2 cellular contexts compared by ENCODE assay signal in the genomic region with DNA sequence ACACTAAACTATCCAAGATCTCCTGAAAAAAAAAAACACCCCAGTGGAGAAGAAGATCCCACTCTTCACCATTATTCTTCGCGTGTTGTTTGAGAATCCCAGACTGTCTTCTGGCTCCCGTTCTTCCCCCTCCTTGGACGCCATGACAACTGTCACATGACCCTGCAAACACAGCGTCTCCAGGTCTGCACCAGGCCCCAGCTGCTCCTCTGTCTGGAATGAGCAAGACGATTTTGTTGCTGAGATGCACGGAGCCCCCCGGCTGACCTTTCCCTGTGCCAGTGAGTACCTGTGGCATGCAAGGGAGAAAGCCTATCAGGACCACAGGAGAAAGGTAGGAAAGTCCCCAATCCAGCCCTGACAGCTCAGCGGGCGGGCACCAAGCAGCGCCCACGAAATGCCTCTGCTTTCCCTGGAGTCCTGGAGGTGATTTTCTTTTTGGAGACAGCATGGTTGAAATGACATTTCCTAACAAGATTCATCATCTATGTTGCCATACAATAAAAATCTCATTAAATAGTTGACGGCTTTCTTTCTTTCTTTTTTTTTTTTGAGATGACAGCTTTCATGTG.
TF ChIP-seq lines count a peak whose summit lies in the region.

TSS of gene CFAP97D2 (plus strand) at position 171 of the 572 bp plus-strand sequence. CDS start at position 245, 74 bp downstream.

TF ChIP-seq in Ishikawa, 13 proteins besides CTCF, POLR2A, EP300 and RAD21:
- TF ChIP-seq USF1 (IDR thresholded peaks at IDR 0.05) (peak; percentile 52; the same call in 1 of the 2 replicates), CREB1 (IDR thresholded peaks at IDR 0.05; ENCODE audit: low read depth) (no peak), MAX (IDR thresholded peaks at IDR 0.05) (no peak), TCF12 (IDR thresholded peaks at IDR 0.05; ENCODE audit: low read depth) (no peak)

TF ChIP-seq in K562, 482 proteins besides CTCF, POLR2A, EP300 and RAD21:
- no peak for TF ChIP-seq ZNF766 (CRISPR knock-in tag; conservative IDR thresholded peaks at IDR 0.05)
- no peak for TF ChIP-seq EHMT2 (IDR thresholded peaks at IDR 0.05)
- no peak for TF ChIP-seq MEF2A (IDR thresholded peaks at IDR 0.05; ENCODE audit: control insufficient read depth, low read depth, low read length)
- TF ChIP-seq NCOA1 (IDR thresholded peaks at IDR 0.05; ENCODE audit: low read depth) = no peak
- TF ChIP-seq USF1 (CRISPR knock-in tag; IDR thresholded peaks at IDR 0.05) = peak; percentile 68
- TF ChIP-seq RFX1 (IDR thresholded peaks at IDR 0.05) = peak; percentile 67
- TF ChIP-seq MXI1 (IDR thresholded peaks at IDR 0.05; ENCODE audit: low read depth, low read length) = no peak
- no peak for TF ChIP-seq CC2D1A (IDR thresholded peaks at IDR 0.05)
- TF ChIP-seq CEBPG (CRISPR knock-in tag; IDR thresholded peaks at IDR 0.05) = no peak
- TF ChIP-seq CEBPG (tag; conservative IDR thresholded peaks at IDR 0.05 in 1 of 2, IDR thresholded peaks at IDR 0.05 in 1 of 2) = no peak
- no peak for TF ChIP-seq IRF9 (tag; IDR thresholded peaks at IDR 0.05)
- no peak for TF ChIP-seq MBD1 (CRISPR knock-in tag; IDR thresholded peaks at IDR 0.05)
- no peak for TF ChIP-seq TFAM (CRISPR knock-in tag; conservative IDR thresholded peaks at IDR 0.05)
- TF ChIP-seq JUND (IDR thresholded peaks at IDR 0.05; ENCODE audit: borderline replicate concordance, low read depth, low read length) = no peak
- no peak for TF ChIP-seq JUND (tag; IDR thresholded peaks at IDR 0.05; ENCODE audit: borderline replicate concordance, low read depth, low read length)
- TF ChIP-seq ZNF512 (tag; IDR thresholded peaks at IDR 0.05) = no peak
- TF ChIP-seq TFE3 (CRISPR knock-in tag; IDR thresholded peaks at IDR 0.05) = peak; percentile 69
- no peak for TF ChIP-seq MTA3 (IDR thresholded peaks at IDR 0.05; ENCODE audit: borderline replicate concordance)
- TF ChIP-seq TOE1 (IDR thresholded peaks at IDR 0.05; ENCODE audit: borderline replicate concordance) = 0 out of 2 replicates have a peak, but pooled peaks have one; percentile 43
- TF ChIP-seq TOE1 (CRISPR knock-in tag; IDR thresholded peaks at IDR 0.05; ENCODE audit: borderline replicate concordance, low read depth) = no peak
- no peak for TF ChIP-seq NR3C1 (CRISPR knock-in tag; IDR thresholded peaks at IDR 0.05)
- no peak for TF ChIP-seq MEIS2 (IDR thresholded peaks at IDR 0.05; ENCODE audit: partially characterized antibody)
- TF ChIP-seq ZNF121 (CRISPR knock-in tag; conservative IDR thresholded peaks at IDR 0.05) = no peak
- no peak for TF ChIP-seq ELF4 (CRISPR knock-in tag; IDR thresholded peaks at IDR 0.05)
- TF ChIP-seq, protein P1, sequence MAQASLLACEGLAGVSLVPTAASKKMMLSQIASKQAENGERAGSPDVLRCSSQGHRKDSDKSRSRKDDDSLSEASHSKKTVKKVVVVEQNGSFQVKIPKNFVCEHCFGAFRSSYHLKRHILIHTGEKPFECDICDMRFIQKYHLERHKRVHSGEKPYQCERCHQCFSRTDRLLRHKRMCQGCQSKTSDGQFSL (CRISPR knock-in tag; IDR thresholded peaks at IDR 0.05) = no peak
- TF ChIP-seq, protein P1 (tag; IDR thresholded peaks at IDR 0.05) = no peak
- TF ChIP-seq JUN (IDR thresholded peaks at IDR 0.05; ENCODE audit: borderline replicate concordance, low read depth, low read length) = no peak
- no peak for TF ChIP-seq JUN (CRISPR knock-in tag; IDR thresholded peaks at IDR 0.05; ENCODE audit: borderline replicate concordance)
- peak; percentile 71 for TF ChIP-seq RAD51 (IDR thresholded peaks at IDR 0.05; ENCODE audit: borderline replicate concordance, low read depth)
- no peak for TF ChIP-seq MECOM (CRISPR knock-in tag; IDR thresholded peaks at IDR 0.05)
- TF ChIP-seq USF2 (CRISPR knock-in tag; IDR thresholded peaks at IDR 0.05) = peak; percentile 78
- no peak for TF ChIP-seq SAFB (IDR thresholded peaks at IDR 0.05; ENCODE audit: borderline replicate concordance, low read depth, low read length)
- TF ChIP-seq, protein P2, sequence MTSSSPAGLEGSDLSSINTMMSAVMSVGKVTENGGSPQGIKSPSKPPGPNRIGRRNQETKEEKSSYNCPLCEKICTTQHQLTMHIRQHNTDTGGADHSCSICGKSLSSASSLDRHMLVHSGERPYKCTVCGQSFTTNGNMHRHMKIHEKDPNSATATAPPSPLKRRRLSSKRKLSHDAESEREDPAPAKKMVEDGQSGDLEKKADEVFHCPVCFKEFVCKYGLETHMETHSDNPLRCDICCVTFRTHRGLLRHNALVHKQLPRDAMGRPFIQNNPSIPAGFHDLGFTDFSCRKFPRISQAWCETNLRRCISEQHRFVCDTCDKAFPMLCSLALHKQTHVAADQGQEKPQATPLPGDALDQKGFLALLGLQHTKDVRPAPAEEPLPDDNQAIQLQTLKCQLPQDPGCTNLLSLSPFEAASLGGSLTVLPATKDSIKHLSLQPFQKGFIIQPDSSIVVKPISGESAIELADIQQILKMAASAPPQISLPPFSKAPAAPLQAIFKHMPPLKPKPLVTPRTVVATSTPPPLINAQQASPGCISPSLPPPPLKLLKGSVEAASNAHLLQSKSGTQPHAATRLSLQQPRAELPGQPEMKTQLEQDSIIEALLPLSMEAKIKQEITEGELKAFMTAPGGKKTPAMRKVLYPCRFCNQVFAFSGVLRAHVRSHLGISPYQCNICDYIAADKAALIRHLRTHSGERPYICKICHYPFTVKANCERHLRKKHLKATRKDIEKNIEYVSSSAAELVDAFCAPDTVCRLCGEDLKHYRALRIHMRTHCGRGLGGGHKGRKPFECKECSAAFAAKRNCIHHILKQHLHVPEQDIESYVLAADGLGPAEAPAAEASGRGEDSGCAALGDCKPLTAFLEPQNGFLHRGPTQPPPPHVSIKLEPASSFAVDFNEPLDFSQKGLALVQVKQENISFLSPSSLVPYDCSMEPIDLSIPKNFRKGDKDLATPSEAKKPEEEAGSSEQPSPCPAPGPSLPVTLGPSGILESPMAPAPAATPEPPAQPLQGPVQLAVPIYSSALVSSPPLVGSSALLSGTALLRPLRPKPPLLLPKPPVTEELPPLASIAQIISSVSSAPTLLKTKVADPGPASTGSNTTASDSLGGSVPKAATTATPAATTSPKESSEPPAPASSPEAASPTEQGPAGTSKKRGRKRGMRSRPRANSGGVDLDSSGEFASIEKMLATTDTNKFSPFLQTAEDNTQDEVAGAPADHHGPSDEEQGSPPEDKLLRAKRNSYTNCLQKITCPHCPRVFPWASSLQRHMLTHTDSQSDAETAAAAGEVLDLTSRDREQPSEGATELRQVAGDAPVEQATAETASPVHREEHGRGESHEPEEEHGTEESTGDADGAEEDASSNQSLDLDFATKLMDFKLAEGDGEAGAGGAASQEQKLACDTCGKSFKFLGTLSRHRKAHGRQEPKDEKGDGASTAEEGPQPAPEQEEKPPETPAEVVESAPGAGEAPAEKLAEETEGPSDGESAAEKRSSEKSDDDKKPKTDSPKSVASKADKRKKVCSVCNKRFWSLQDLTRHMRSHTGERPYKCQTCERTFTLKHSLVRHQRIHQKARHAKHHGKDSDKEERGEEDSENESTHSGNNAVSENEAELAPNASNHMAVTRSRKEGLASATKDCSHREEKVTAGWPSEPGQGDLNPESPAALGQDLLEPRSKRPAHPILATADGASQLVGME (CRISPR knock-in tag; IDR thresholded peaks at IDR 0.05) = no peak
- TF ChIP-seq MCM2 (IDR thresholded peaks at IDR 0.05; ENCODE audit: low read depth) = no peak
- TF ChIP-seq, protein P3, sequence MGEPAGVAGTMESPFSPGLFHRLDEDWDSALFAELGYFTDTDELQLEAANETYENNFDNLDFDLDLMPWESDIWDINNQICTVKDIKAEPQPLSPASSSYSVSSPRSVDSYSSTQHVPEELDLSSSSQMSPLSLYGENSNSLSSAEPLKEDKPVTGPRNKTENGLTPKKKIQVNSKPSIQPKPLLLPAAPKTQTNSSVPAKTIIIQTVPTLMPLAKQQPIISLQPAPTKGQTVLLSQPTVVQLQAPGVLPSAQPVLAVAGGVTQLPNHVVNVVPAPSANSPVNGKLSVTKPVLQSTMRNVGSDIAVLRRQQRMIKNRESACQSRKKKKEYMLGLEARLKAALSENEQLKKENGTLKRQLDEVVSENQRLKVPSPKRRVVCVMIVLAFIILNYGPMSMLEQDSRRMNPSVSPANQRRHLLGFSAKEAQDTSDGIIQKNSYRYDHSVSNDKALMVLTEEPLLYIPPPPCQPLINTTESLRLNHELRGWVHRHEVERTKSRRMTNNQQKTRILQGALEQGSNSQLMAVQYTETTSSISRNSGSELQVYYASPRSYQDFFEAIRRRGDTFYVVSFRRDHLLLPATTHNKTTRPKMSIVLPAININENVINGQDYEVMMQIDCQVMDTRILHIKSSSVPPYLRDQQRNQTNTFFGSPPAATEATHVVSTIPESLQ (CRISPR knock-in tag; IDR thresholded peaks at IDR 0.05) = no peak
- no peak for TF ChIP-seq HDAC1 (IDR thresholded peaks at IDR 0.05)
- no peak for TF ChIP-seq ASH1L (IDR thresholded peaks at IDR 0.05; ENCODE audit: borderline replicate concordance, low read depth, partially characterized antibody)
- peak in 1 of 3 experiments; percentile 47 for TF ChIP-seq YY1 (IDR thresholded peaks at IDR 0.05; ENCODE audit: borderline replicate concordance in 1 of 3, control insufficient read depth in 1 of 3, extremely low read depth in 1 of 3, insufficient read depth in 3 of 3, insufficient read length in 1 of 3, insufficient replicate concordance in 2 of 3, low read depth in 1 of 3, low read length in 2 of 3)
TF ChIP-seq in K562: peak in this region for 7.
